ENCODE assay signal across 15 cellular contexts in the genomic region with DNA sequence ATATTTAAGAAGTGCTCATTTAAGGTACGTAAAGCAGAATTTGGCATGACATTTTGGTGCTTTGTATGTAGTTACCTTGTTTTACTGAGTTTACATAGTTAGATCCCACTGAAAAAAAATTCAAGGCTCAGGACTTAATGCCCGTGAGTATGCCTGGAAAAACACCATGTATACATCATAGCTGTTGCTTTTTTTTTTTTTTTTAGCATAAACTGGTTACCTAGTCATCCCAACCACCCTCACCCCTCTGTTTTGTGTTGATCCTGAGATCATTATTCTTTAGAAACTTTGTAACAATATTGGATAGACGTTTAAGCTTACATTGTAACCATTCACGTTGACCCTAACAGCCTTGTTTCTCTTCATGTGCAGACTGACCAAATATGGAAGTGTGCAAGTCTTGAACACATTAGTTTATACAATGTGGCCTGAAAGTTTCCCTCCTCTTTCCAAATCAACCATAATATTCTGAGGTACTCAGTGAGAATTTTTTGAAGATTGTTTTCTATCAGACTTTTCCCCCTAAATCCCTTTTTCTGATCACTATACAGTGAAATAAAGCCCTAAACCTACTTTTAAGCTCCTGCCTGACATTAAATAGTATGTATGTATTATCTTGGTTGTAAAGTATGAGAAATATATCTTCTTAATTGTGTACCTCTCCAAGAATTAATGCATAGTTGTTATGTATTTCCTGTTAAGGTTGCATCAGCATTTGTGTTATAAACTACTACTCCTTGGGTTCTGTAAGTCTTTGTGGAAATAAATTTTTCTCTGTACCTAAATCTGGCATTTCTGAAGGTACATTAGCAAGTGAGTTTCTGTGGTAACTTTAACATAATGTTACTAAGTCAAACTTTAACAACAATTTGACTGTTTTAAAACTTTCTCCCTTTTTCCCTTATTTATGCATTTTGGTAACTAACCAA. TPM values are rescaled to one million over a fixed set of nuclear protein-coding genes. Genes with fewer than 3 reads are reported as not detected.
DNase-seq lines count a peak whose midpoint lies in the region; TF ChIP-seq lines count a peak whose summit lies in the region.
"Had no signal": no experiment of that assay in that cellular context is flagged by ENCODE, and none has a peak within 500 bp of the region (broad histone marks: within the 10 kb centered on the region; RNA-seq: fewer than 3 reads in every experiment).

No MANE protein-coding gene starts in this region.

- CTCF ChIA-PET in mammary epithelial cell (lab: Charles Lee; ENCODE audit: low non-redundant PET): no interaction called here

- intact Hi-C loops in mammary epithelial cell (cut with micrococcal nuclease): no loop called here

- H3F3A ChIP-seq in Loucy (ENCODE audit: low read depth) (no peaks in the 10 kb centered on the region), MM.1S (ENCODE audit: insufficient read depth, low read length) (peaks cover 3% of the 10 kb centered on the region; the same call in 1 of the 2 replicates)

- H3K4me1 ChIP-seq in Loucy (ENCODE audit: insufficient read depth, low read length, poor library complexity, severe bottlenecking) (peaks cover 57% of the 10 kb centered on the region), mammary epithelial cell (ENCODE audit: insufficient read depth, low read length) (peaks cover 34% of the 10 kb centered on the region), MM.1S (ENCODE audit: low read length) (peaks cover 8% of the 10 kb centered on the region; the same call in 1 of the 2 replicates)

- dilution Hi-C loops in mammary epithelial cell (cut with HindIII; ENCODE audit: low sequenced_read_pairs): no loop called here

- no peak for DNase-seq in T-helper 2 cell treated with Interferon-gamma antibody and Interleukin-4, amounts not matched to agents 5 μg/mL and 100 μg/mL, for 36 hours (ENCODE audit: low spot score)
- DNase-seq in T-helper 2 cell (no peak), mammary epithelial cell (no peak), neural crest cell (ENCODE audit: low read depth, low spot score) (no peak), NCI-H1092 (lab: John Stamatoyannopoulos, UW) (no peak), MM.1S (no peak), DMS 273 (lab: John Stamatoyannopoulos, UW; ENCODE audit: unreplicated experiment) (no peak)
- DNase-seq: cerebellar nuclear complex, DMS53, NCI-H1694, NCI-H446, spleen had no signal

- peak overlapping the region; percentile 49 for H3K4me3 ChIP-seq in Loucy (ENCODE audit: low read length, poor library complexity, severe bottlenecking)
- no peak overlapping the region for H3K4me3 ChIP-seq in mammary epithelial cell (replicated peaks in 1 of 3; ENCODE audit: insufficient read depth in 1 of 3, low read depth in 2 of 3, low read length in 3 of 3)
- H3K4me3 ChIP-seq in MM.1S (ENCODE audit: low read length): no peak overlapping the region
- H3K4me3 ChIP-seq: BLaER1 treated with 17β-estradiol and CSF1 and Interleukin-3, amounts not matched to agents 10 nM and 100 nM; spleen had no signal

- H3K4me2 ChIP-seq in Loucy (ENCODE audit: low read depth, low read length, poor library complexity, severe bottlenecking) (peak overlapping the region; percentile 59), mammary epithelial cell (ENCODE audit: insufficient read depth, low read depth, low read length) (no peak overlapping the region), MM.1S (ENCODE audit: low read depth, low read length) (no peak overlapping the region)

- peaks cover 8% of the 10 kb centered on the region for H3K36me3 Mint-ChIP-seq in T-helper 2 cell treated with Interferon-gamma antibody and Interleukin-4, amounts not matched to agents 5 μg/mL and 100 μg/mL, for 36 hours (ENCODE audit: low read depth)
- H3K36me3 Mint-ChIP-seq in neural crest cell (ENCODE audit: low read depth): peaks cover 4% of the 10 kb centered on the region

- in situ Hi-C loops in mammary epithelial cell (cut with MboI; ENCODE audit: low sequenced_read_pairs in 2 of 2): no loop called here

- H3K27me3 ChIP-seq in Loucy (ENCODE audit: insufficient read depth, low read length, poor library complexity, severe bottlenecking): no peaks in the 10 kb centered on the region
- no peaks in the 10 kb centered on the region for H3K27me3 ChIP-seq in mammary epithelial cell (ENCODE audit: insufficient read depth, low read length)
- no peaks in the 10 kb centered on the region for H3K27me3 ChIP-seq in MM.1S (replicated peaks; ENCODE audit: insufficient read depth, low read length)
- H3K27me3 ChIP-seq: BLaER1 treated with 17β-estradiol and CSF1 and Interleukin-3, amounts not matched to agents 10 nM and 100 nM; spleen had no signal

- H3K9me2 ChIP-seq in Loucy (replicated peaks; ENCODE audit: low read depth, low read length) (no peaks in the 10 kb centered on the region), MM.1S (replicated peaks; ENCODE audit: insufficient read depth, low read length) (no peaks in the 10 kb centered on the region)

- H3K9me3 ChIP-seq in Loucy (ENCODE audit: insufficient read depth, low read depth, low read length) (no peaks in the 10 kb centered on the region), mammary epithelial cell (replicated peaks; ENCODE audit: insufficient read depth, low read length) (no peaks in the 10 kb centered on the region), MM.1S (replicated peaks; ENCODE audit: insufficient read depth, low read length) (no peaks in the 10 kb centered on the region)
- H3K9me3 ChIP-seq: BLaER1 treated with 17β-estradiol and CSF1 and Interleukin-3, amounts not matched to agents 10 nM and 100 nM; spleen had no signal

- no peaks in the 10 kb centered on the region for H3K27me3 Mint-ChIP-seq in T-helper 2 cell treated with Interferon-gamma antibody and Interleukin-4, amounts not matched to agents 5 μg/mL and 100 μg/mL, for 36 hours (ENCODE audit: low read depth)
- H3K27me3 Mint-ChIP-seq in neural crest cell (ENCODE audit: low read depth): no peaks in the 10 kb centered on the region

- peaks cover 82% of the 10 kb centered on the region for H3K79me2 ChIP-seq in Loucy (ENCODE audit: insufficient read depth, low read length)
- peaks cover 90% of the 10 kb centered on the region for H3K79me2 ChIP-seq in mammary epithelial cell (ENCODE audit: insufficient read depth, low read length)
- H3K79me2 ChIP-seq in MM.1S (ENCODE audit: low read length): peaks cover 85% of the 10 kb centered on the region

- no peak overlapping the region for H3K4me3 Mint-ChIP-seq in T-helper 2 cell treated with Interferon-gamma antibody and Interleukin-4, amounts not matched to agents 5 μg/mL and 100 μg/mL, for 36 hours
- peak overlapping the region; percentile 75 for H3K4me3 Mint-ChIP-seq in neural crest cell

- H2AFZ ChIP-seq in Loucy (ENCODE audit: low read length) (no peak overlapping the region), mammary epithelial cell (ENCODE audit: low read depth, low read length) (no peak overlapping the region), MM.1S (ENCODE audit: low read length) (no peak overlapping the region)

- H3K27ac ChIP-seq in mammary epithelial cell (ENCODE audit: insufficient read depth, low read depth, low read length) (peak overlapping the region; percentile 13), MM.1S (ENCODE audit: low read length) (no peak overlapping the region)
- H3K27ac ChIP-seq: 22Rv1; BLaER1 treated with 17β-estradiol and CSF1 and Interleukin-3, amounts not matched to agents 10 nM and 100 nM; spleen had no signal

- no peak for TF ChIP-seq CTCF in Loucy (conservative IDR thresholded peaks at IDR 0.05; ENCODE audit: low read length)
- no peak for TF ChIP-seq CTCF in mammary epithelial cell (conservative IDR thresholded peaks at IDR 0.05 in 1 of 2, IDR thresholded peaks at IDR 0.05 in 1 of 2; ENCODE audit: extremely low read depth in 1 of 2, insufficient read depth in 1 of 2, low read depth in 1 of 2, low read length in 2 of 2)
- TF ChIP-seq CTCF in neural crest cell (conservative IDR thresholded peaks at IDR 0.05): no peak
- no peak for TF ChIP-seq CTCF in MM.1S (IDR thresholded peaks at IDR 0.05; ENCODE audit: low read length)

- H3K36me3 ChIP-seq in Loucy (ENCODE audit: insufficient read depth, low read length): no peaks in the 10 kb centered on the region
- H3K36me3 ChIP-seq in mammary epithelial cell (ENCODE audit: insufficient read depth, low read length): peaks cover 2% of the 10 kb centered on the region
- H3K36me3 ChIP-seq in MM.1S (replicated peaks; ENCODE audit: insufficient read depth, low read length): no peaks in the 10 kb centered on the region

- H3K9me3 Mint-ChIP-seq in T-helper 2 cell treated with Interferon-gamma antibody and Interleukin-4, amounts not matched to agents 5 μg/mL and 100 μg/mL, for 36 hours: no peaks in the 10 kb centered on the region
- H3K9me3 Mint-ChIP-seq in neural crest cell: no peaks in the 10 kb centered on the region

- H3K9ac ChIP-seq in Loucy (ENCODE audit: low read depth, low read length, poor library complexity, severe bottlenecking) (peak overlapping the region; percentile 47), mammary epithelial cell (ENCODE audit: insufficient read depth, low read length) (no peak overlapping the region), MM.1S (ENCODE audit: low read length) (no peak overlapping the region)
- H3K9ac ChIP-seq: BLaER1 treated with 17β-estradiol and CSF1 and Interleukin-3, amounts not matched to agents 10 nM and 100 nM had no signal

- H3K27ac Mint-ChIP-seq in T-helper 2 cell treated with Interferon-gamma antibody and Interleukin-4, amounts not matched to agents 5 μg/mL and 100 μg/mL, for 36 hours: peak overlapping the region; percentile 38
- no peak overlapping the region for H3K27ac Mint-ChIP-seq in neural crest cell (ENCODE audit: unreplicated experiment)

- no TSS peak for BruUV-seq in mammary epithelial cell (replicated peaks; lab: Mats Ljungman, UMichigan)

- peaks cover 41% of the 10 kb centered on the region for H3K4me1 Mint-ChIP-seq in T-helper 2 cell treated with Interferon-gamma antibody and Interleukin-4, amounts not matched to agents 5 μg/mL and 100 μg/mL, for 36 hours (ENCODE audit: low read depth)
- H3K4me1 Mint-ChIP-seq in neural crest cell: peaks cover 59% of the 10 kb centered on the region

- peaks cover 26% of the 10 kb centered on the region for H4K20me1 ChIP-seq in Loucy (ENCODE audit: insufficient read depth, low read length, poor library complexity, severe bottlenecking)
- no peaks in the 10 kb centered on the region for H4K20me1 ChIP-seq in mammary epithelial cell (ENCODE audit: insufficient read depth, low read length)
- H4K20me1 ChIP-seq in MM.1S (ENCODE audit: insufficient read depth, low read length): no peaks in the 10 kb centered on the region; the same call in 1 of the 2 replicates

- 86% methylated on average over 4 of the region's 4 CpGs for WGBS in mammary epithelial cell (ENCODE audit: low coverage, missing lambda C conversion rate)

RNA-seq across cellular contexts. Expression of a gene that starts 4.4 kb away (rescaled TPM):
- total RNA-seq in mammary epithelial cell (10 to 100 TPM; 56.0 to 61.7 TPM), neural crest cell (54.9 and 59.5 TPM in 2 replicates)
- 20.1 TPM for polyA plus RNA-seq in mammary epithelial cell
- polyA minus RNA-seq in mammary epithelial cell: 91.2 TPM

RNA-seq across cellular contexts. Expression of a gene that starts 13.9 kb away (rescaled TPM):
- 1 to 10 TPM; 3.0 to 5.0 TPM for total RNA-seq in mammary epithelial cell
- 1.6 TPM for polyA plus RNA-seq in mammary epithelial cell
- polyA minus RNA-seq in mammary epithelial cell: 1.3 TPM
- 13.2 and 13.5 TPM in 2 replicates for total RNA-seq in neural crest cell

RNA-seq across cellular contexts. Expression of a gene that starts 32.1 kb away (rescaled TPM):
- total RNA-seq in mammary epithelial cell: 10 to 100 TPM in 1 of 2 donors, 1 to 10 TPM in 1; 8.2 to 18.3 TPM
- polyA plus RNA-seq in mammary epithelial cell: 3.7 TPM
- 6.0 TPM for polyA minus RNA-seq in mammary epithelial cell
- 8.4 and 9.4 TPM in 2 replicates for total RNA-seq in neural crest cell

RNA-seq across cellular contexts. Expression of a gene that starts 40.1 kb away (rescaled TPM):
- total RNA-seq in mammary epithelial cell (10 to 100 TPM; 55.6 to 68.7 TPM), neural crest cell (53.5 and 54.1 TPM in 2 replicates)
- polyA plus RNA-seq in mammary epithelial cell: 29.9 TPM
- polyA minus RNA-seq in mammary epithelial cell: 179 TPM
